25 cellular contexts compared by ENCODE assay signal in the genomic region with DNA sequence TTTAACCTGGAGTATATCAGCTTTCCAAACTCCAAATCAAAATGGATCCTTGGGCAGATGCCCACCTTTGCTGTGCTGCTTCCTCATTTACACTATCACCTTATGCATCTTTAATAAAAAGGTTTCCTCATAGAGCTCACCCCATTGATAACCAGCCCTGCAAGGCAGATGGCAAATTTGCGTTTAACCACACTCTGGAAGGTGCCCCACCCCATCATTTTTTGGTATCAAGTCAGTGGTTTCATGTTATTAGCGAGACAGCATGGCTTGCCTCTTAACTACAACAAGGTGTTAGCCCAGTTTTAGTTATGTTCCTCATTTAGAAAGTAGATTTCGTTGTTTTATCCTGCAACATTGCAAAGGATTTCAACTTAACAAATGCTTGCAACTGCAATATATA.
"Had no signal": no experiment of that assay in that cellular context is flagged by ENCODE, and none has a peak within 500 bp of the region (broad histone marks: within the 10 kb centered on the region; RNA-seq: fewer than 3 reads in every experiment).

No MANE protein-coding gene starts in this region.

- H3K36me3 ChIP-seq: left ventricle myocardium inferior, lower lobe of right lung, neutrophil, spleen, tibial nerve, upper lobe of right lung, vagina had no signal

- DNase-seq: effector CD4-positive, alpha-beta T cell; foreskin melanocyte; head of caudate nucleus; kidney; left cardiac atrium; left ventricle myocardium inferior; lower lobe of right lung; mesendoderm; naive thymus-derived CD4-positive, alpha-beta T cell; nephron progenitor cell; psoas muscle; retina; spleen; stimulated activated CD4-positive, alpha-beta T cell treated with anti-CD3 and anti-CD28 coated beads, Interleukin-15, amount 100 ng/mL, for 24 hours; stimulated activated CD4-positive, alpha-beta T cell treated with anti-CD3 and anti-CD28 coated beads, Interleukin-1b, Interleukin-23, amount 100 ng/mL, for 48 hours; stimulated activated CD4-positive, alpha-beta T cell treated with anti-CD3 and anti-CD28 coated beads, Interleukin-4, amount 100 ng/mL, for 24 hours; stimulated activated naive CD8-positive, alpha-beta T cell treated with anti-CD3 and anti-CD28 coated beads, Interleukin-15, amount 100 ng/mL, for 72 hours; testis; upper lobe of right lung had no signal

- H3K9me3 ChIP-seq: lower lobe of right lung, neutrophil, psoas muscle, testis, tibial nerve, upper lobe of right lung, vagina had no signal

- H2AFZ ChIP-seq: hepatocyte had no signal

- H3K79me2 ChIP-seq: hepatocyte had no signal

- H3K4me3 ChIP-seq: hepatocyte, left ventricle myocardium inferior, lower lobe of right lung, psoas muscle, spleen, testis, tibial nerve, upper lobe of right lung, vagina had no signal

- ATAC-seq: left cardiac atrium; lower lobe of right lung; naive thymus-derived CD4-positive, alpha-beta T cell; psoas muscle; sciatic nerve; stimulated activated memory B cell treated with anti-CD40 and anti-IgM and Interleukin-4, amounts not matched to agents 10 μg/mL and 1 μg/mL and 100 μg/mL, for 72 hours; stimulated activated naive CD8-positive, alpha-beta T cell treated with anti-CD3 and anti-CD28 coated beads, Interleukin-15, amount 100 ng/mL, for 72 hours; upper lobe of right lung had no signal

- H3K27me3 ChIP-seq: hepatocyte, neutrophil, spleen, testis, tibial nerve, upper lobe of right lung, vagina had no signal

- H3K4me1 ChIP-seq: left ventricle myocardium inferior, lower lobe of right lung, psoas muscle, spleen, testis, tibial nerve, upper lobe of right lung, vagina had no signal

- H3K4me2 ChIP-seq: hepatocyte had no signal

- H3K27ac ChIP-seq: hepatocyte, left ventricle myocardium inferior, lower lobe of right lung, neutrophil, psoas muscle, spleen, testis, tibial nerve, upper lobe of right lung, vagina had no signal
